Comparison of ENCODE assay signal across 8 cellular contexts in the genomic region with DNA sequence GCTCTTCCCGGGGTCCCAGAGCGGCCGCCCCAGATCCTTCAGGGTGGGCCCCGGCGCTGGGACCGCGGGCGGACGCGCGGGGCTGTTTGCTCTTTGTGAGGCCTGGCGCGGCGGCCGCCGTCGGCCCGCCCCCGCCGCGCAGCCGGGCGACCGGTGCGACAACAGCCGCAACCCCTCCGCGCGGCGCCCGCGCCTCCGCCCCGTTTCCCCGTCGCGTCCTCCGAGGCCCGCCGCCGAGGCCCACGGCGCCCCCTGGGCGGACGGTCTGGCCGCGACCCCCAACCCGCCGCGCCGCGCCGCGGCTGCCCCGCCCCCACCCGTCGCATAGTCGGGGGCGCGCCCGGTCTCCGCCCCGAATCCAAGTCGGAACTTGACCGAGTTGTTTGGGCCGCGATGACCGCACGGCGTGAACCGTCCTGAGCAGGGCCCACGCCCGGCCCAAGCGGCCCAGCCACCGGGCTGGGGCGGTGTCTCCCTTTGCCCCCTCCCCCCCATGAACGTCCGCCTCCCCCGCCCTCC. TPM values are rescaled to one million over a fixed set of nuclear protein-coding genes. Genes with fewer than 3 reads are reported as not detected.
DNase-seq lines count a peak whose midpoint lies in the region; ATAC-seq, FAIRE-seq and TF ChIP-seq lines count a peak whose summit lies in the region.

No MANE protein-coding gene starts in this region.

- H2BK12ac ChIP-seq in H1 (ENCODE audit: low read depth, low read length) = no peak overlapping the region

- BruUV-seq in HCT116 (replicated peaks; lab: Mats Ljungman, UMichigan) = no TSS peak

- H3K23ac ChIP-seq in H1 (ENCODE audit: insufficient read length) = no peak overlapping the region

- peak overlapping the region; percentile 87 for H3K9ac ChIP-seq in DND-41 (ENCODE audit: low read depth, low read length)
- H3K9ac ChIP-seq in HCT116 (ENCODE audit: low read length) = peak overlapping the region; percentile 74
- peak overlapping the region; percentile 68 for H3K9ac ChIP-seq in SU-DHL-6 (ENCODE audit: low read length)
- peak overlapping the region in 3 of 4 experiments; percentile 66 to 84 (median 75); a peak in 5 of 7 replicates for H3K9ac ChIP-seq in H1 (replicated peaks in 1 of 4; ENCODE audit: extremely low read depth in 1 of 4, low read depth in 3 of 4, low read length in 3 of 4)

- TF ChIP-seq CTCF in DND-41 (IDR thresholded peaks at IDR 0.05; ENCODE audit: borderline replicate concordance, extremely low read depth, low read length, poor library complexity, severe bottlenecking) (no peak), HCT116 (IDR thresholded peaks at IDR 0.05 in 2 of 3, conservative IDR thresholded peaks at IDR 0.05 in 1 of 3; ENCODE audit: borderline replicate concordance in 1 of 3, insufficient read depth in 1 of 3, low read depth in 2 of 3, low read length in 2 of 3) (no peak), SU-DHL-6 (IDR thresholded peaks at IDR 0.05; ENCODE audit: insufficient read depth, low read length, poor library complexity, severe bottlenecking) (no peak), H1 (IDR thresholded peaks at IDR 0.05; ENCODE audit: control extremely low read depth in 1 of 3, insufficient read depth in 1 of 3, low read depth in 1 of 3, low read length in 3 of 3) (no peak), natural killer cell (IDR thresholded peaks at IDR 0.05) (no peak)

- no peak overlapping the region for H3K14ac ChIP-seq in H1 (ENCODE audit: insufficient read length)

- peaks cover 7% of the 10 kb centered on the region; the same call in 1 of the 2 replicates for H3K23me2 ChIP-seq in H1 (ENCODE audit: low read depth, low read length)

- H3K9me3 ChIP-seq in DND-41 (ENCODE audit: insufficient read depth, low read length, severe bottlenecking) (no peaks in the 10 kb centered on the region), HCT116 (ENCODE audit: control insufficient read depth in 1 of 2, insufficient read depth in 1 of 2, low read depth in 1 of 2, low read length in 2 of 2) (no peaks in the 10 kb centered on the region), SU-DHL-6 (ENCODE audit: insufficient read depth, low read length) (no peaks in the 10 kb centered on the region), H1 (ENCODE audit: insufficient read depth in 2 of 2, low read depth in 1 of 2, low read length in 1 of 2) (no peaks in the 10 kb centered on the region)

- H3K9me2 ChIP-seq in HCT116 (ENCODE audit: insufficient read depth) (no peaks in the 10 kb centered on the region), SU-DHL-6 (replicated peaks; ENCODE audit: insufficient read depth, low read length) (no peaks in the 10 kb centered on the region)

- no peak overlapping the region for H3K56ac ChIP-seq in H1 (replicated peaks; ENCODE audit: insufficient read length, low read depth, low read length)

- H3K36me3 Mint-ChIP-seq in natural killer cell = peaks cover 22% of the 10 kb centered on the region

- H3K4me3 ChIP-seq in DND-41 (ENCODE audit: low read depth in 1 of 2, low read length in 2 of 2) = peak overlapping the region; percentile 74 to 82; a peak in 3 of 4 replicates
- H3K4me3 ChIP-seq in HCT116 (replicated peaks in 1 of 2; ENCODE audit: low read depth in 1 of 2, low read length in 2 of 2) = peak overlapping the region; percentile 67 to 76
- peak overlapping the region; percentile 67 for H3K4me3 ChIP-seq in SU-DHL-6 (ENCODE audit: insufficient read depth, low read length, poor library complexity, severe bottlenecking)
- H3K4me3 ChIP-seq in H1 (ENCODE audit: extremely low read depth in 1 of 4, insufficient read depth in 2 of 4, low read depth in 3 of 4, low read length in 4 of 4) = peak overlapping the region; percentile 57 to 85 (median 74)

- TF ChIP-seq EP300 in H1 (IDR thresholded peaks at IDR 0.05; ENCODE audit: borderline replicate concordance in 1 of 2, low read depth in 2 of 2, low read length in 2 of 2) = no peak

- peaks cover 50 to 53% of the 10 kb centered on the region in 2 donors for H3K4me1 Mint-ChIP-seq in natural killer cell

- no peak overlapping the region for H2BK15ac ChIP-seq in H1 (ENCODE audit: low read length)

- peaks cover 9% of the 10 kb centered on the region for H4K20me1 ChIP-seq in DND-41 (ENCODE audit: insufficient read depth, low read length)
- H4K20me1 ChIP-seq in HCT116 (ENCODE audit: insufficient read depth) = no peaks in the 10 kb centered on the region
- no peaks in the 10 kb centered on the region for H4K20me1 ChIP-seq in SU-DHL-6 (ENCODE audit: low read depth, low read length)
- no peaks in the 10 kb centered on the region for H4K20me1 ChIP-seq in H1 (replicated peaks in 1 of 2; ENCODE audit: control insufficient read depth in 1 of 2, insufficient read depth in 2 of 2, low read length in 2 of 2)

- no peaks in the 10 kb centered on the region for H3K27me3 Mint-ChIP-seq in natural killer cell (ENCODE audit: low read depth in 2 of 2)

- no peak overlapping the region for H3K4ac ChIP-seq in H1 (replicated peaks; ENCODE audit: insufficient read length, low read depth, low read length)

- peaks cover 13% of the 10 kb centered on the region for H3F3A ChIP-seq in SU-DHL-6 (ENCODE audit: insufficient read depth)

- H3K18ac ChIP-seq in H1 (ENCODE audit: extremely low read depth, low read length) = no peak overlapping the region; the same call in 1 of the 2 replicates

- H3K79me1 ChIP-seq in H1 (ENCODE audit: low read depth, low read length) = no peaks in the 10 kb centered on the region

- peak overlapping the region; percentile 98 for H3K27ac Mint-ChIP-seq in natural killer cell

- TF ChIP-seq RAD21 in HCT116 (IDR thresholded peaks at IDR 0.05; ENCODE audit: low read depth) (no peak), H1 (IDR thresholded peaks at IDR 0.05 in 1 of 2, conservative IDR thresholded peaks at IDR 0.05 in 1 of 2; ENCODE audit: low read depth in 2 of 2, low read length in 2 of 2) (no peak)

- H2BK5ac ChIP-seq in H1 (ENCODE audit: low read depth, low read length) = no peak overlapping the region

- FAIRE-seq in H1 (lab: Jason Lieb, UNC) = no peak
- FAIRE-seq in RCC 7860 (lab: Jason Lieb, UNC) = no peak

- ATAC-seq in DND-41 (ENCODE audit: insufficient read depth, low read depth) (no peak), HCT116 (peak; percentile 16), natural killer cell (peak in 1 of 3 donors; percentile 1), GM18861 (IDR thresholded peaks at IDR 0.05; ENCODE audit: unreplicated experiment) (no peak)

- no peak overlapping the region for H2BK120ac ChIP-seq in H1 (replicated peaks; ENCODE audit: low read depth, low read length)

- TF ChIP-seq POLR2A in HCT116 (IDR thresholded peaks at IDR 0.05; ENCODE audit: borderline replicate concordance, extremely low read depth, insufficient read depth, insufficient read length) (no peak), H1 (IDR thresholded peaks at IDR 0.05; ENCODE audit: control extremely low read depth in 1 of 2, low read depth in 2 of 2, low read length in 2 of 2) (peak in 1 of 2 experiments; percentile 70; a peak in 2 of 3 replicates)

- H2AFZ ChIP-seq in DND-41 (ENCODE audit: low read depth, low read length) (peak overlapping the region; percentile 87), HCT116 (ENCODE audit: low read depth, low read length, poor library complexity, severe bottlenecking) (no peak overlapping the region), SU-DHL-6 (ENCODE audit: low read depth, low read length, severe bottlenecking) (peak overlapping the region; percentile 90), H1 (ENCODE audit: low read length) (no peak overlapping the region)

- no peak overlapping the region for H4K91ac ChIP-seq in H1 (replicated peaks; ENCODE audit: insufficient read length, low read length)

- no peak overlapping the region for H4K5ac ChIP-seq in H1 (ENCODE audit: insufficient read length, low read depth, low read length)

- POLR2A ChIA-PET in HCT116 (lab: Charles Lee) (interaction anchor here (1.7 kb wide), 1 partner anchor 12 kb away, joined by 6 read pairs; no protein-coding TSS in a partner anchor), H1 (lab: Charles Lee; ENCODE audit: partially characterized antibody) (interaction anchor here (1.0 to 4.0 kb wide), 3 partner anchors 17 to 85 kb away, joined by 4 to 24 read pairs (median 4); no protein-coding TSS in a partner anchor)

- no peak overlapping the region for H2AK5ac ChIP-seq in H1 (ENCODE audit: low read depth, low read length)

- H3K4me3 Mint-ChIP-seq in natural killer cell = peak overlapping the region; percentile 92

- peak overlapping the region; percentile 88; the same call in 1 of the 2 replicates for H4K8ac ChIP-seq in H1 (ENCODE audit: extremely low read depth, insufficient read depth, low read length)

- no peaks in the 10 kb centered on the region for H3K9me3 Mint-ChIP-seq in natural killer cell

- H3K27me3 ChIP-seq in DND-41 (ENCODE audit: insufficient read depth, low read length, poor library complexity) = no peaks in the 10 kb centered on the region
- no peaks in the 10 kb centered on the region for H3K27me3 ChIP-seq in HCT116 (ENCODE audit: insufficient read depth, low read length)
- no peaks in the 10 kb centered on the region for H3K27me3 ChIP-seq in SU-DHL-6 (ENCODE audit: low read length)
- H3K27me3 ChIP-seq in H1 (replicated peaks in 1 of 4; ENCODE audit: control insufficient read depth in 3 of 4, extremely low read depth in 1 of 4, insufficient read depth in 3 of 4, low read length in 3 of 4) = no peaks in the 10 kb centered on the region; a peak in 2 of 7 replicates

- 0% methylated on average over 11 of the region's 79 CpGs; no CpG with 5 or more reads in 1 of the 2 experiments for WGBS in H1 (ENCODE audit: extremely low coverage in 1 of 2, insufficient coverage in 1 of 2, insufficient read length in 1 of 2, insufficient replicate concordance in 2 of 2, low coverage in 1 of 2, low lambda C conversion rate in 2 of 2, missing lambda C conversion rate in 1 of 2), 2 experiments

- H3K36me3 ChIP-seq in DND-41 (ENCODE audit: insufficient read depth, low read length) (no peaks in the 10 kb centered on the region), HCT116 (ENCODE audit: control insufficient read depth in 1 of 2, insufficient read depth in 2 of 2, low read length in 2 of 2) (0 out of 4 replicates have a peak, but pooled peaks cover 0 to 2% of the 10 kb centered on the region in 2 experiments), SU-DHL-6 (ENCODE audit: low read length) (0 out of 2 replicates have a peak, but pooled peaks cover 3% of the 10 kb centered on the region), H1 (ENCODE audit: control insufficient read depth in 2 of 4, insufficient read depth in 4 of 4, low read length in 3 of 4) (no peaks in the 10 kb centered on the region)

- no peak for DNase-seq in DND-41
- DNase-seq in HCT116 (ENCODE audit: low read depth, low spot score) = no peak
- no peak for DNase-seq in H1 (ENCODE audit: low read depth in 1 of 2, low spot score in 2 of 2)
- no peak for DNase-seq in natural killer cell
- DNase-seq in RCC 7860 (ENCODE audit: low spot score) = no peak
- DNase-seq in EL = no peak

- no peaks in the 10 kb centered on the region; the same call in 1 of the 2 replicates for H3K79me2 ChIP-seq in DND-41 (ENCODE audit: insufficient read depth, low read length)
- H3K79me2 ChIP-seq in HCT116 (ENCODE audit: insufficient read depth, low read length) = no peaks in the 10 kb centered on the region
- no peaks in the 10 kb centered on the region for H3K79me2 ChIP-seq in SU-DHL-6 (ENCODE audit: insufficient read depth, low read length)
- 0 out of 4 replicates have a peak, but pooled peaks cover 0 to 6% of the 10 kb centered on the region in 2 experiments for H3K79me2 ChIP-seq in H1 (ENCODE audit: control insufficient read depth in 1 of 2, insufficient read depth in 2 of 2, low read length in 2 of 2)

- intact Hi-C loops in HCT116 (cut with micrococcal nuclease) (no loop called here), natural killer cell (cut with micrococcal nuclease) (loop anchor here (2.0 to 10.0 kb wide), 2 partner anchors 84 to 1752 kb away; partner anchors contain the start of genes FOSL2 and LBH)

- peak overlapping the region; percentile 83 for H3K4me2 ChIP-seq in DND-41 (ENCODE audit: insufficient read depth, low read length)
- H3K4me2 ChIP-seq in HCT116 (ENCODE audit: low read length) = peak overlapping the region; percentile 86
- H3K4me2 ChIP-seq in SU-DHL-6 (ENCODE audit: low read depth, low read length, poor library complexity, severe bottlenecking) = peak overlapping the region; percentile 71
- peak overlapping the region; percentile 70 to 86; a peak in 3 of 4 replicates for H3K4me2 ChIP-seq in H1 (ENCODE audit: insufficient read depth in 1 of 2, low read depth in 2 of 2, low read length in 2 of 2)

- H3K4me1 ChIP-seq in DND-41 (ENCODE audit: insufficient read depth, low read length) = peaks cover 15% of the 10 kb centered on the region
- H3K4me1 ChIP-seq in HCT116 (ENCODE audit: control insufficient read depth in 1 of 2, insufficient read depth in 2 of 2, low read length in 2 of 2) = peaks cover 22 to 23% of the 10 kb centered on the region in 2 experiments
- peaks cover 4 to 22% (median 14%) of the 10 kb centered on the region in 4 experiments; a peak in 6 of 7 replicates for H3K4me1 ChIP-seq in H1 (replicated peaks in 1 of 4; ENCODE audit: control insufficient read depth in 3 of 4, insufficient read depth in 4 of 4, low read length in 3 of 4)

- CTCF ChIA-PET in HCT116 (lab: Charles Lee) (interaction anchor here (1.4 to 3.3 kb wide), 3 partner anchors 18 to 564 kb away, joined by 4 to 25 read pairs (median 8); no protein-coding TSS in a partner anchor), H1 (lab: Charles Lee; ENCODE audit: partially characterized antibody) (interaction anchor here (1.0 to 6.5 kb wide), 3 partner anchors 9 to 18 kb away, joined by 4 to 60 read pairs (median 8); no protein-coding TSS in a partner anchor)

- H2BK20ac ChIP-seq in H1 (ENCODE audit: low read length) = no peak overlapping the region

- H3K27ac ChIP-seq in DND-41 (ENCODE audit: low read length) (peak overlapping the region; percentile 71), HCT116 (ENCODE audit: low read depth, low read length) (peak overlapping the region; percentile 81; the same call in 1 of the 2 replicates), SU-DHL-6 (ENCODE audit: low read depth, low read length) (peak overlapping the region; percentile 44), H1 (ENCODE audit: low read depth, low read length) (peak overlapping the region; percentile 68; the same call in 1 of the 2 replicates)

- RAD21 ChIA-PET in HCT116 (lab: Charles Lee; ENCODE audit: low non-redundant PET in 1 of 2, low total read pairs in 2 of 2, uncharacterized antibody in 2 of 2, unreplicated experiment in 2 of 2) = interaction anchor here in 1 of 2 experiments (1.3 kb wide), 1 partner anchor 17 kb away, joined by 5 read pairs; no protein-coding TSS in a partner anchor

RNA-seq across cellular contexts. Expression of gene YPEL5, which starts 0.4 kb away (rescaled TPM):
- total RNA-seq in HCT116 (2021; ENCODE audit: unreplicated experiment) (27.1 TPM), natural killer cell (1,000 to 10,000 TPM in 1 of 3 donors, 100 to 1,000 TPM in 2; 569 to 1,094 (median 800) TPM)
- 27.9 and 45.9 TPM in 2 replicates for polyA plus RNA-seq in HCT116 (2012)
- total RNA-seq in H1 (2021; fragmentation: NEBNext Ultra II Directional; extraction: Animal tissue kit (Norgen Biotek cat#: 25700)) = 28.0 and 28.6 TPM in 2 replicates
- 17.2 and 18.5 TPM in 2 replicates for polyA plus RNA-seq in H1 (2011; rRNA removed)
- 25.3 TPM for polyA plus RNA-seq in H1 (2011; cell fraction: cytosol; rRNA removed)
- 13.2 TPM for polyA plus RNA-seq in H1 (2011; cell fraction: nucleus; rRNA removed)
- 22.2 to 29.4 TPM (median 26.5 TPM) in 4 replicates for polyA plus RNA-seq in H1 (2012, experiment 1 of 2)
- 2.4 TPM for polyA plus RNA-seq in H1 (2012, experiment 2 of 2)
- 15.7 TPM for polyA plus RNA-seq in H1 (2013, experiment 1 of 2)
- 15.6 TPM for polyA plus RNA-seq in H1 (2013, experiment 2 of 2)
- polyA minus RNA-seq in H1 (2011; rRNA and poly(A)+ RNA removed) = 37.0 and 43.2 TPM in 2 replicates
- polyA minus RNA-seq in H1 (2011; cell fraction: cytosol; rRNA and poly(A)+ RNA removed) = 10.8 TPM
- 14.4 TPM for polyA minus RNA-seq in H1 (2011; cell fraction: nucleus; rRNA and poly(A)+ RNA removed)

Comparison
In these comparisons a context has a peak if more than half of its experiments do, and no peak if none do; other contexts are left out.
1. H2AFZ ChIP-seq: peak in DND-41 (single experiment) and SU-DHL-6 (single experiment); none in HCT116 (single experiment) and H1 (single experiment).
2. RNA of gene YPEL5, which starts 0.4 kb away (total RNA-seq): 569 to 1,094 TPM in natural killer cell; 28.0 to 28.6 TPM in H1 and 27.1 TPM in HCT116 (single experiment); every median in the first group is over 10 times any median in the second.
3. Peak in every context shown above with its lines, with median percentiles within 50 percentile points of each other: H3K27ac ChIP-seq, H3K4me2 ChIP-seq, H3K4me3 ChIP-seq and H3K9ac ChIP-seq.